ENCODE assay signal across 22 cellular contexts in genomic region chr6:21341910-21342309, GRCh38.
DNase-seq lines count a peak whose midpoint lies in the region; ATAC-seq and TF ChIP-seq lines count a peak whose summit lies in the region.
"Had no signal": no experiment of that assay in that cellular context is flagged by ENCODE, and none has a peak within 500 bp of the region (broad histone marks: within the 10 kb centered on the region; RNA-seq: fewer than 3 reads in every experiment).

No MANE protein-coding gene starts in this region.

- WGBS in mesenchymal stem cell, result 92% methylated on average over 4 of the region's 4 CpGs

- H3K4me1 ChIP-seq in left ventricle myocardium inferior, result no peaks in the 10 kb centered on the region
- no peaks in the 10 kb centered on the region for H3K4me1 ChIP-seq in mesenchymal stem cell (ENCODE audit: control insufficient read depth, insufficient read depth, low read depth, low read length)
- H3K4me1 ChIP-seq: BLaER1 had no signal

- no peak overlapping the region for H2BK15ac ChIP-seq in mesenchymal stem cell (ENCODE audit: low read depth, poor library complexity, severe bottlenecking)

- peak overlapping the region in 1 of 2 experiments; percentile 47 for H3K18ac ChIP-seq in mesenchymal stem cell (ENCODE audit: low read depth in 1 of 2, low read length in 2 of 2)

- ATAC-seq in left cardiac atrium (peak; percentile 38 to 59), GM19455 (IDR thresholded peaks at IDR 0.05; ENCODE audit: unreplicated experiment) (no peak)
- ATAC-seq: GM23338, K562, Panc1, SK-N-SH treated with all-trans-retinoic acid at 6 μM for 48 hours had no signal

- no peak overlapping the region for H3K14ac ChIP-seq in mesenchymal stem cell (ENCODE audit: low read length in 2 of 2)

- no peak overlapping the region for H3K23ac ChIP-seq in mesenchymal stem cell (ENCODE audit: low read length in 2 of 2)

- H2AFZ ChIP-seq in mesenchymal stem cell (ENCODE audit: low read depth, low read length), result no peak overlapping the region
- H2AFZ ChIP-seq: GM23338 had no signal

- no peak overlapping the region for H3K27ac ChIP-seq in left ventricle myocardium inferior (replicated peaks)
- no peak overlapping the region for H3K27ac ChIP-seq in mesenchymal stem cell (ENCODE audit: low read length, poor library complexity, severe bottlenecking)
- H3K27ac ChIP-seq: BLaER1, RWPE1 had no signal

- peak overlapping the region; percentile 38 to 63 for H2BK12ac ChIP-seq in mesenchymal stem cell (ENCODE audit: low read length in 2 of 2)

- no peaks in the 10 kb centered on the region for H3K27me3 ChIP-seq in left ventricle myocardium inferior (ENCODE audit: low read depth)
- no peaks in the 10 kb centered on the region for H3K27me3 ChIP-seq in mesenchymal stem cell (ENCODE audit: control insufficient read depth in 1 of 2, insufficient read depth in 1 of 2, low read length in 2 of 2)
- H3K27me3 ChIP-seq: BLaER1 had no signal

- H3K4me3 ChIP-seq in left ventricle myocardium inferior (no peak overlapping the region), mesenchymal stem cell (ENCODE audit: insufficient read depth in 1 of 2, low read depth in 1 of 2, low read length in 2 of 2) (no peak overlapping the region)
- H3K4me3 ChIP-seq: BLaER1, GM23338, K562 had no signal

- no peak overlapping the region for H2BK5ac ChIP-seq in mesenchymal stem cell (ENCODE audit: low read depth, low read length, poor library complexity, severe bottlenecking)

- TF ChIP-seq CTCF in left ventricle myocardium inferior (IDR thresholded peaks at IDR 0.05; ENCODE audit: borderline replicate concordance), result no peak

- DNase-seq in left cardiac atrium (no peak), left ventricle myocardium inferior (no peak), cerebellar cortex (ENCODE audit: low spot score) (peak; percentile 19), mesenchymal stem cell (no peak), SK-N-DZ (ENCODE audit: low spot score) (no peak), NCI-H446 treated with DMSO at 0.1 percent for 48 hours (lab: John Stamatoyannopoulos, UW) (no peak)
- DNase-seq: CD4-positive, CD25-positive, alpha-beta regulatory T cell; DMS153; H9; Kasumi-1; MV-4-11; NCI-H2029; NCI-H526; NCI-H82; SIG-M5 had no signal

- no peak overlapping the region for H2AK5ac ChIP-seq in mesenchymal stem cell (ENCODE audit: low read length, severe bottlenecking)

- peaks cover 8% of the 10 kb centered on the region for H3K9me3 ChIP-seq in left ventricle myocardium inferior (replicated peaks)
- H3K9me3 ChIP-seq in mesenchymal stem cell (ENCODE audit: control insufficient read depth, low read length), result no peaks in the 10 kb centered on the region
- H3K9me3 ChIP-seq: BLaER1 had no signal

- intact Hi-C loops in left cardiac atrium (cut with DNase I), result no loop called here
- intact Hi-C loops in left ventricle myocardium inferior (cut with micrococcal nuclease), result no loop called here

- no peak overlapping the region for H2BK120ac ChIP-seq in mesenchymal stem cell (ENCODE audit: low read depth, low read length)

- H3K4ac ChIP-seq in mesenchymal stem cell (ENCODE audit: low read depth in 1 of 2, low read length in 2 of 2), result no peak overlapping the region

- H3K9ac ChIP-seq in mesenchymal stem cell (ENCODE audit: low read length), result no peak overlapping the region
- H3K9ac ChIP-seq: BLaER1 had no signal

- H3K36me3 ChIP-seq in left ventricle myocardium inferior (no peaks in the 10 kb centered on the region), mesenchymal stem cell (ENCODE audit: control insufficient read depth in 1 of 2, insufficient read depth in 2 of 2, low read depth in 1 of 2, low read length in 2 of 2) (no peaks in the 10 kb centered on the region)
- H3K36me3 ChIP-seq: BLaER1 had no signal

- H4K8ac ChIP-seq in mesenchymal stem cell (ENCODE audit: low read length), result no peak overlapping the region

- H4K91ac ChIP-seq in mesenchymal stem cell (ENCODE audit: low read length), result no peak overlapping the region

- H3K79me1 ChIP-seq in mesenchymal stem cell (replicated peaks; ENCODE audit: low read length, poor library complexity, severe bottlenecking), result no peaks in the 10 kb centered on the region

- no peak overlapping the region for H3K4me2 ChIP-seq in mesenchymal stem cell (ENCODE audit: low read length, poor library complexity, severe bottlenecking)
- H3K4me2 ChIP-seq: BLaER1, GM23338 had no signal
